Comparison of ENCODE assay signal across 10 cellular contexts in the genomic region with DNA sequence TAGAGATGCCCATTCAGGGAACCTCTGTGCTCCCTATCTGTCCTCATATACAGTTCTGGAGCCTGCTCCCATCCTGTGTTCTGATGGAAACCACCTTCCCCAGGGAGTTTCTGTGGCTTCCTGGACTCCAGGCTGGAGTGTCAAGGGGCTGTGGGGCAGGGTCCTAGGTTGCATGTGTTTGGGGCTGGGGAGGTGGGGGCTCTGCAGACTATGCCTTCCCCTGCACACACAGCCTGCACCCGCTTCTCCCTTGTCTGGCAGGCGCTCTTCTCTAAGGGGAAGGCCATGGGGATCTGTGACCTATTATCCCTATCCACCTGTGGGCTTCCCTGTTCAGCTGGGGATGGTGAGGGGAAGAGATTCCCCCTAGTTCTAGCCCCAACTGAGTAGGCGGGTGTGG. TPM values are rescaled to one million over a fixed set of nuclear protein-coding genes. Genes with fewer than 3 reads are reported as not detected.
DNase-seq lines count a peak whose midpoint lies in the region; ATAC-seq and TF ChIP-seq lines count a peak whose summit lies in the region.
"Had no signal": no experiment of that assay in that cellular context is flagged by ENCODE, and none has a peak within 500 bp of the region (broad histone marks: within the 10 kb centered on the region; RNA-seq: fewer than 3 reads in every experiment).

No MANE protein-coding gene starts in this region.

- TF ChIP-seq EP300 in esophagus muscularis mucosa (IDR thresholded peaks at IDR 0.05), result no peak

- intact Hi-C loops in esophagus muscularis mucosa (cut with DNase I), result no loop called here

- H3K27me3 ChIP-seq in SJSA1 (replicated peaks) (no peaks in the 10 kb centered on the region), esophagus muscularis mucosa (no peaks in the 10 kb centered on the region)

- no peak for DNase-seq in SJSA1 (ENCODE audit: low read depth in 1 of 2, low spot score in 2 of 2)
- no peak for DNase-seq in esophagus muscularis mucosa (ENCODE audit: extremely low spot score)
- no peak for DNase-seq in NCI-H2171 treated with DMSO at 0.1 percent for 48 hours (lab: John Stamatoyannopoulos, UW)

- peaks cover under 1% of the 10 kb centered on the region; the same call in 1 of the 2 replicates for H3K9me3 ChIP-seq in SJSA1 (replicated peaks)
- no peaks in the 10 kb centered on the region for H3K9me3 ChIP-seq in esophagus muscularis mucosa

- WGBS in esophagus muscularis mucosa, result 74% methylated on average over 3 of the region's 3 CpGs

- peak overlapping the region; percentile 36; the same call in 1 of the 2 replicates for H3K4me3 ChIP-seq in SJSA1
- H3K4me3 ChIP-seq in esophagus muscularis mucosa, result peak overlapping the region; percentile 90 to 99 (median 94)
- H3K4me3 ChIP-seq in skin epidermis, result peak overlapping the region in 6 of 7 experiments; percentile 33 to 99 (median 94)

- ATAC-seq in GM21390 (IDR thresholded peaks at IDR 0.05; ENCODE audit: unreplicated experiment) (peak; percentile 1), GM18867 (IDR thresholded peaks at IDR 0.05; ENCODE audit: unreplicated experiment) (no peak), HG03520 (IDR thresholded peaks at IDR 0.05; ENCODE audit: unreplicated experiment) (no peak), GM21447 (IDR thresholded peaks at IDR 0.05; ENCODE audit: unreplicated experiment) (no peak)

- TF ChIP-seq CTCF in esophagus muscularis mucosa (IDR thresholded peaks at IDR 0.05), result no peak

- no peak for TF ChIP-seq POLR2A in esophagus muscularis mucosa (IDR thresholded peaks at IDR 0.05; ENCODE audit: low read depth)

- H3K27ac ChIP-seq in SJSA1, result peak overlapping the region; percentile 98
- peak overlapping the region; percentile 94 to 98 (median 96) for H3K27ac ChIP-seq in esophagus muscularis mucosa (replicated peaks in 1 of 4)
- H3K27ac ChIP-seq in skin epidermis, result peak overlapping the region in 20 of 21 experiments; percentile 80 to 99 (median 95)
- H3K27ac ChIP-seq: VCaP had no signal

- H3K36me3 ChIP-seq in SJSA1 (peaks cover 51% of the 10 kb centered on the region), esophagus muscularis mucosa (no peaks in the 10 kb centered on the region)

- H3K4me1 ChIP-seq in SJSA1 (replicated peaks) (peaks cover 85% of the 10 kb centered on the region), esophagus muscularis mucosa (peaks cover 97 to 100% (median 98%) of the 10 kb centered on the region in 4 donors)

RNA-seq across cellular contexts. Expression of a gene that starts 14.3 kb away (rescaled TPM):
- total RNA-seq in SJSA1 (2014; rRNA removed; shearing (Covaris generic)), result 30.7 and 38.5 TPM in 2 replicates
- 10 to 100 TPM; 26.2 to 53.5 (median 52.2) TPM for total RNA-seq in esophagus muscularis mucosa

RNA-seq across cellular contexts. Expression of a gene that starts 35.6 kb away (rescaled TPM):
- total RNA-seq in SJSA1 (2014; rRNA removed; shearing (Covaris generic)), result 95.8 and 97.8 TPM in 2 replicates
- total RNA-seq in esophagus muscularis mucosa, result under 1 TPM; 0.32 to 0.83 (median 0.44) TPM

RNA-seq across cellular contexts. Expression of a gene that starts 41.2 kb away (rescaled TPM):
- total RNA-seq in SJSA1 (2014; rRNA removed; shearing (Covaris generic)), result not detected in 2 replicates
- under 1 TPM in 2 of 4 donors, not detected in 2; 0.40 to 0.50 TPM for total RNA-seq in esophagus muscularis mucosa
- total RNA-seq: HT1080 had no signal

Comparison
In these comparisons a context has a peak if more than half of its experiments do, and no peak if none do; other contexts are left out.
1. H3K4me3 ChIP-seq: peak in every context shown above with its lines; median percentile 94 in esophagus muscularis mucosa; 94 in skin epidermis; 36 in SJSA1.
2. RNA of a gene that starts 35.6 kb away (total RNA-seq): 95.8 to 97.8 TPM in SJSA1; 0.32 to 0.83 TPM in esophagus muscularis mucosa; every median in the first group is over 10 times any median in the second.
3. Peak in every context shown above with its lines, with median percentiles within 50 percentile points of each other: H3K27ac ChIP-seq.